Comparison of ENCODE assay signal across 1 cellular context in genomic region chr5:1182633-1183423, GRCh38.
TF ChIP-seq lines count a peak whose summit lies in the region.

No MANE protein-coding gene starts in this region.

TF ChIP-seq in HepG2, 621 proteins besides CTCF, POLR2A, EP300 and RAD21 (continued from another document and continues in another):
- TF ChIP-seq ZHX1 (CRISPR knock-in tag; IDR thresholded peaks at IDR 0.05; ENCODE audit: low read depth) (no peak), MAFG (CRISPR knock-in tag; IDR thresholded peaks at IDR 0.05) (no peak), CREB1 (IDR thresholded peaks at IDR 0.05) (no peak), CREB1 (CRISPR knock-in tag; IDR thresholded peaks at IDR 0.05) (peak; percentile 53; the same call in 1 of the 2 replicates), BCL6 (CRISPR knock-in tag; IDR thresholded peaks at IDR 0.05) (peak; percentile 73), ZNF784 (CRISPR knock-in tag; IDR thresholded peaks at IDR 0.05; ENCODE audit: borderline replicate concordance) (no peak), POLR2G (IDR thresholded peaks at IDR 0.05; ENCODE audit: low read depth, low read length) (peak; percentile 90), CEBPB (IDR thresholded peaks at IDR 0.05; ENCODE audit: borderline replicate concordance, low read depth, low read length) (no peak), HOMEZ (CRISPR knock-in tag; IDR thresholded peaks at IDR 0.05; ENCODE audit: low read depth) (no peak), FOXK2 (IDR thresholded peaks at IDR 0.05) (no peak), ZBTB43 (CRISPR knock-in tag; conservative IDR thresholded peaks at IDR 0.05) (no peak), RNF2 (conservative IDR thresholded peaks at IDR 0.05; ENCODE audit: low read depth) (no peak), ZNF34 (CRISPR knock-in tag; IDR thresholded peaks at IDR 0.05; ENCODE audit: borderline replicate concordance) (no peak), ESRRA (CRISPR knock-in tag; IDR thresholded peaks at IDR 0.05; ENCODE audit: low read depth) (no peak; the same call in 1 of the 2 replicates), ARNT (IDR thresholded peaks at IDR 0.05) (no peak), ARNTL (CRISPR knock-in tag; IDR thresholded peaks at IDR 0.05) (no peak), NFE2L1 (CRISPR knock-in tag; IDR thresholded peaks at IDR 0.05; ENCODE audit: borderline replicate concordance) (no peak), ZNF510 (CRISPR knock-in tag; IDR thresholded peaks at IDR 0.05; ENCODE audit: low read depth) (no peak), KDM5A (IDR thresholded peaks at IDR 0.05; ENCODE audit: borderline replicate concordance, low read length) (no peak), HMGA1 (CRISPR knock-in tag; conservative IDR thresholded peaks at IDR 0.05) (no peak), HNF4G (IDR thresholded peaks at IDR 0.05; ENCODE audit: borderline replicate concordance, low read depth, low read length) (peak; percentile 81; the same call in 1 of the 2 replicates), HNF4G (CRISPR knock-in tag; IDR thresholded peaks at IDR 0.05; ENCODE audit: borderline replicate concordance, low read depth) (peak; percentile 65; the same call in 1 of the 2 replicates), ZNF382 (CRISPR knock-in tag; IDR thresholded peaks at IDR 0.05; ENCODE audit: borderline replicate concordance) (no peak), ZFYVE20 (CRISPR knock-in tag; IDR thresholded peaks at IDR 0.05; ENCODE audit: borderline replicate concordance, low read depth) (no peak), ELF4 (CRISPR knock-in tag; IDR thresholded peaks at IDR 0.05; ENCODE audit: borderline replicate concordance) (no peak), GPBP1L1 (CRISPR knock-in tag; IDR thresholded peaks at IDR 0.05) (no peak), MEIS1 (CRISPR knock-in tag; IDR thresholded peaks at IDR 0.05; ENCODE audit: borderline replicate concordance) (no peak; the same call in 1 of the 2 replicates), RAD51 (IDR thresholded peaks at IDR 0.05; ENCODE audit: borderline replicate concordance) (no peak), ZBTB49 (CRISPR knock-in tag; IDR thresholded peaks at IDR 0.05; ENCODE audit: borderline replicate concordance) (no peak), PATZ1 (CRISPR knock-in tag; IDR thresholded peaks at IDR 0.05) (peak; percentile 71; the same call in 1 of the 2 replicates), ZFP37 (CRISPR knock-in tag; IDR thresholded peaks at IDR 0.05; ENCODE audit: borderline replicate concordance) (no peak), PAXIP1 (CRISPR knock-in tag; conservative IDR thresholded peaks at IDR 0.05) (peak; percentile 87), SRSF9 (IDR thresholded peaks at IDR 0.05; ENCODE audit: borderline replicate concordance, insufficient read depth, low read depth, low read length, poor library complexity, severe bottlenecking) (no peak), FOXP1 (IDR thresholded peaks at IDR 0.05) (no peak), FOXP1 (CRISPR knock-in tag; IDR thresholded peaks at IDR 0.05) (no peak; the same call in 1 of the 2 replicates), ZNF678 (CRISPR knock-in tag; IDR thresholded peaks at IDR 0.05) (no peak), POLR2AphosphoS5 (IDR thresholded peaks at IDR 0.05; ENCODE audit: low read depth, low read length) (peak; percentile 81; the same call in 1 of the 2 replicates), HOXD1 (CRISPR knock-in tag; IDR thresholded peaks at IDR 0.05) (no peak), ZNF496 (CRISPR knock-in tag; IDR thresholded peaks at IDR 0.05; ENCODE audit: insufficient replicate concordance) (no peak), ZFP90 (CRISPR knock-in tag; IDR thresholded peaks at IDR 0.05; ENCODE audit: borderline replicate concordance) (no peak), TCF12 (IDR thresholded peaks at IDR 0.05) (no peak), TCF12 (CRISPR knock-in tag; IDR thresholded peaks at IDR 0.05) (peak; percentile 39; the same call in 1 of the 2 replicates), GATAD1 (CRISPR knock-in tag; IDR thresholded peaks at IDR 0.05) (no peak), ZNF121 (CRISPR knock-in tag; IDR thresholded peaks at IDR 0.05) (0 out of 2 replicates have a peak, but pooled peaks have one; percentile 12), ZNF691 (CRISPR knock-in tag; IDR thresholded peaks at IDR 0.05; ENCODE audit: borderline replicate concordance, low read depth) (no peak), KAT2B (IDR thresholded peaks at IDR 0.05; ENCODE audit: borderline replicate concordance, low read depth, low read length) (no peak), TEF (CRISPR knock-in tag; IDR thresholded peaks at IDR 0.05) (no peak), ATF1 (CRISPR knock-in tag; IDR thresholded peaks at IDR 0.05) (no peak)
